Comparison of ENCODE assay signal across 8 cellular contexts in the genomic region with DNA sequence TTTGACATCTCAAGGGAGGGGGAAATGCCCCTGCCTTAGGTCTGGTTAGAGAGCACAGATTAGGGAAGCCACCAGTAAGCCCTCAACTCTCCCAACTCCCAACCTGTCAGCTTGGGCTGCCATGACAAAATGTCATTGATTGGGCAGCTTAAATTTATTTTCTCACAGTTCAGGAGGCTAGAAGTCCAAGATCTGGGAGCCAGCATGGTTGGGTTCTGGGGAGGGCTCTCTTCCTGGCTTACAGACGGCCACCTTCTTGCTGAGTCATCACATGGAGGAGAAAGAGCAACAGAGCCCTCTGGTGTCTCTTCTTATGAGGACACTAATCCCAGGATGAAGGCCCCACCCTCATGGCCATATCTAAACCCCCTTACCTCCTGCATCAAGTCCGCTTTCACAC. TPM values are rescaled to one million over a fixed set of nuclear protein-coding genes. Genes with fewer than 3 reads are reported as not detected.
DNase-seq lines count a peak whose midpoint lies in the region; ATAC-seq and TF ChIP-seq lines count a peak whose summit lies in the region.

No MANE protein-coding gene starts in this region.

- H3K4me3 ChIP-seq in CD8-positive, alpha-beta memory T cell (ENCODE audit: low read length) = no peak overlapping the region
- no peak overlapping the region for H3K4me3 ChIP-seq in HAP-1
- no peak overlapping the region for H3K4me3 ChIP-seq in astrocyte of the spinal cord (ENCODE audit: low read depth, low read length)
- no peak overlapping the region for H3K4me3 ChIP-seq in mesenchymal stem cell (ENCODE audit: insufficient read depth in 1 of 2, low read depth in 1 of 2, low read length in 2 of 2)

- peaks cover 29 to 33% (median 29%) of the 10 kb centered on the region in 3 donors for H3K4me1 Mint-ChIP-seq in CD8-positive, alpha-beta memory T cell

- H2BK15ac ChIP-seq in mesenchymal stem cell (ENCODE audit: low read depth, poor library complexity, severe bottlenecking) = no peak overlapping the region

- no peak overlapping the region for H3K4ac ChIP-seq in mesenchymal stem cell (ENCODE audit: low read depth in 1 of 2, low read length in 2 of 2)

- H2AK5ac ChIP-seq in mesenchymal stem cell (ENCODE audit: low read length, severe bottlenecking) = no peak overlapping the region

- no peak overlapping the region for H2BK12ac ChIP-seq in mesenchymal stem cell (ENCODE audit: low read length in 2 of 2)

- peaks cover 0 to 4% (median 0%) of the 10 kb centered on the region in 5 donors for H3K9me3 Mint-ChIP-seq in CD8-positive, alpha-beta memory T cell

- no peak overlapping the region for H3K4me2 ChIP-seq in mesenchymal stem cell (ENCODE audit: low read length, poor library complexity, severe bottlenecking)

- CTCF ChIA-PET in CD8-positive, alpha-beta memory T cell (lab: Charles Lee) = interaction anchor here (0.6 to 7.7 kb wide), 10 partner anchors 10 to 84 kb away, joined by 3 to 175 read pairs (median 14); a partner anchor contains a TSS

- WGBS in mesenchymal stem cell = 20% methylated on average over 2 of the region's 2 CpGs

- no peak overlapping the region for H2BK5ac ChIP-seq in mesenchymal stem cell (ENCODE audit: low read depth, low read length, poor library complexity, severe bottlenecking)

- no peak overlapping the region for H3K4me3 Mint-ChIP-seq in CD8-positive, alpha-beta memory T cell

- H4K91ac ChIP-seq in mesenchymal stem cell (ENCODE audit: low read length) = no peak overlapping the region

- no peaks in the 10 kb centered on the region for H3K36me3 ChIP-seq in CD8-positive, alpha-beta memory T cell (ENCODE audit: insufficient read depth, low read length)
- no peaks in the 10 kb centered on the region for H3K36me3 ChIP-seq in HAP-1 (replicated peaks)
- H3K36me3 ChIP-seq in mesenchymal stem cell (ENCODE audit: control insufficient read depth in 1 of 2, insufficient read depth in 2 of 2, low read depth in 1 of 2, low read length in 2 of 2) = peaks cover 0 to 3% of the 10 kb centered on the region in 2 experiments

- in situ Hi-C loops in HAP-1 (cut with MboI; ENCODE audit: low sequenced_read_pairs) (loop anchor here (25.0 kb wide), 1 partner anchor 479 kb away; a partner anchor contains a TSS), astrocyte of the spinal cord (cut with HindIII; ENCODE audit: low sequenced_read_pairs) (no loop called here)

- H3K27ac ChIP-seq in CD8-positive, alpha-beta memory T cell (ENCODE audit: low read depth, low read length) = no peak overlapping the region
- H3K27ac ChIP-seq in mesenchymal stem cell (ENCODE audit: low read length, poor library complexity, severe bottlenecking) = no peak overlapping the region

- H3K14ac ChIP-seq in mesenchymal stem cell (ENCODE audit: low read length in 2 of 2) = no peak overlapping the region

- POLR2A ChIA-PET in CD8-positive, alpha-beta memory T cell (lab: Charles Lee) = interaction anchor here (0.7 to 2.9 kb wide), 2 partner anchors 11 to 25 kb away, joined by 3 to 12 read pairs; a partner anchor contains a TSS

- H4K8ac ChIP-seq in mesenchymal stem cell (ENCODE audit: low read length) = no peak overlapping the region

- TF ChIP-seq CTCF in astrocyte of the spinal cord (IDR thresholded peaks at IDR 0.05; ENCODE audit: low read depth, low read length) = peak; percentile 25

- ATAC-seq in GM21528 (IDR thresholded peaks at IDR 0.05; ENCODE audit: low FRiP score, unreplicated experiment) (no peak), HG03135 (IDR thresholded peaks at IDR 0.05; ENCODE audit: unreplicated experiment) (no peak)

- H3K36me3 Mint-ChIP-seq in CD8-positive, alpha-beta memory T cell = peaks cover 0 to 4% (median 1%) of the 10 kb centered on the region in 3 donors

- H3K9me3 ChIP-seq in CD8-positive, alpha-beta memory T cell (ENCODE audit: low read length) = no peaks in the 10 kb centered on the region
- 0 out of 2 replicates have a peak, but pooled peaks cover 3% of the 10 kb centered on the region for H3K9me3 ChIP-seq in HAP-1
- H3K9me3 ChIP-seq in mesenchymal stem cell (ENCODE audit: control insufficient read depth, low read length) = peaks cover 4% of the 10 kb centered on the region

- H3K79me1 ChIP-seq in mesenchymal stem cell (replicated peaks; ENCODE audit: low read length, poor library complexity, severe bottlenecking) = peaks cover 8% of the 10 kb centered on the region

- H2BK120ac ChIP-seq in mesenchymal stem cell (ENCODE audit: low read depth, low read length) = no peak overlapping the region

- H2AFZ ChIP-seq in mesenchymal stem cell (ENCODE audit: low read depth, low read length) = no peak overlapping the region

- no peak overlapping the region for H3K9ac ChIP-seq in mesenchymal stem cell (ENCODE audit: low read length)

- H3K27me3 ChIP-seq in CD8-positive, alpha-beta memory T cell (ENCODE audit: insufficient read depth, low read length, poor library complexity, severe bottlenecking) = no peaks in the 10 kb centered on the region
- H3K27me3 ChIP-seq in HAP-1 (ENCODE audit: low read depth) (no peaks in the 10 kb centered on the region), mesenchymal stem cell (ENCODE audit: control insufficient read depth in 1 of 2, insufficient read depth in 1 of 2, low read length in 2 of 2) (no peaks in the 10 kb centered on the region)

- H3K23ac ChIP-seq in mesenchymal stem cell (ENCODE audit: low read length in 2 of 2) = no peak overlapping the region

- H3K27me3 Mint-ChIP-seq in CD8-positive, alpha-beta memory T cell = peaks cover 0 to 1% of the 10 kb centered on the region in 2 donors

- peaks cover 13% of the 10 kb centered on the region for H3K4me1 ChIP-seq in CD8-positive, alpha-beta memory T cell (ENCODE audit: insufficient read depth, low read length)
- H3K4me1 ChIP-seq in HAP-1 (no peaks in the 10 kb centered on the region), mesenchymal stem cell (ENCODE audit: control insufficient read depth, insufficient read depth, low read depth, low read length) (peaks cover 6% of the 10 kb centered on the region)

- peak overlapping the region in 6 of 8 donors; percentile 35 to 79 (median 73) for H3K27ac Mint-ChIP-seq in CD8-positive, alpha-beta memory T cell

- DNase-seq in CD8-positive, alpha-beta memory T cell = peak in 3 of 5 donors; percentile 62 to 72 (median 64)
- DNase-seq in HAP-1 (ENCODE audit: low spot score in 2 of 2) (peak; percentile 43 to 57), RPMI8226 (peak; percentile 64), astrocyte of the spinal cord (ENCODE audit: low read depth, low spot score) (peak; percentile 36), mesenchymal stem cell (peak; percentile 60), GM19238 (ENCODE audit: insufficient read length, low spot score) (no peak)

- no peak overlapping the region for H3K18ac ChIP-seq in mesenchymal stem cell (ENCODE audit: low read depth in 1 of 2, low read length in 2 of 2)

RNA-seq across cellular contexts. Expression of a gene that starts 24.2 kb away (rescaled TPM):
- 10 to 100 TPM; 32.3 to 35.3 TPM for total RNA-seq in CD8-positive, alpha-beta memory T cell
- 33.0 TPM for polyA plus RNA-seq in CD8-positive, alpha-beta memory T cell
- 22.7 TPM for polyA plus RNA-seq in mesenchymal stem cell (2013, experiment 1 of 2)
- 22.8 TPM for polyA plus RNA-seq in mesenchymal stem cell (2013, experiment 2 of 2)

RNA-seq across cellular contexts. Expression of a gene that starts 25.6 kb away (rescaled TPM):
- total RNA-seq in CD8-positive, alpha-beta memory T cell = 10 to 100 TPM; 21.3 to 23.0 TPM
- 57.7 TPM for polyA plus RNA-seq in CD8-positive, alpha-beta memory T cell
- polyA plus RNA-seq in mesenchymal stem cell (2013, experiment 1 of 2) = 3.8 TPM
- 3.8 TPM for polyA plus RNA-seq in mesenchymal stem cell (2013, experiment 2 of 2)
